In the genomic region with DNA sequence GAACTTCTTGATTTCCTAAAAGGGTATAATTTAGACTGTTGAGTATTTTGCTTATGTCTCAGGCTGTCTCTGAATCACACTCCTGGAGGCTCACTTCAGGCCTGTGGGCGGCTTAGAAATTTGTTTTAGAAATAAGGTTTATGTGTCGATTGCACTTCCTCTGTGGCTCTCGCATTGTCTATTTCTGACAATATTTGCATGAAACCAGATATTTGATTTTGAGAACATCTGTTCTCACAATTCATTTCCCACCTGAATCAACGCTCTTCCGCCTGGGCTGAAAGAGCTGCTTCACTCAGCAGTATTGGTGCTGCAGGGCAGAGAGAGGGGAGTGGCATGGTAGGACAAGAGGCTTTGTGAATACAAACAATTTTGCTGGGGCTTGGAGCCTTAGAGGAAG, we compare ENCODE assay signal across 1 cellular context.
TF ChIP-seq lines count a peak whose summit lies in the region.

No MANE protein-coding gene starts in this region.

TF ChIP-seq in GM12878, 131 proteins besides CTCF, POLR2A, EP300 and RAD21 (continued from another document):
- no peak for TF ChIP-seq ZBTB33 (IDR thresholded peaks at IDR 0.05)
- TF ChIP-seq NFIC (IDR thresholded peaks at IDR 0.05; ENCODE audit: low read depth, low read length) = peak; percentile 30; the same call in 1 of the 2 replicates
- no peak for TF ChIP-seq EZH2 (IDR thresholded peaks at IDR 0.05; ENCODE audit: borderline replicate concordance, control insufficient read depth, low read depth, low read length)
TF ChIP-seq in GM12878: peak in this region for 7.
